In the genomic region with DNA sequence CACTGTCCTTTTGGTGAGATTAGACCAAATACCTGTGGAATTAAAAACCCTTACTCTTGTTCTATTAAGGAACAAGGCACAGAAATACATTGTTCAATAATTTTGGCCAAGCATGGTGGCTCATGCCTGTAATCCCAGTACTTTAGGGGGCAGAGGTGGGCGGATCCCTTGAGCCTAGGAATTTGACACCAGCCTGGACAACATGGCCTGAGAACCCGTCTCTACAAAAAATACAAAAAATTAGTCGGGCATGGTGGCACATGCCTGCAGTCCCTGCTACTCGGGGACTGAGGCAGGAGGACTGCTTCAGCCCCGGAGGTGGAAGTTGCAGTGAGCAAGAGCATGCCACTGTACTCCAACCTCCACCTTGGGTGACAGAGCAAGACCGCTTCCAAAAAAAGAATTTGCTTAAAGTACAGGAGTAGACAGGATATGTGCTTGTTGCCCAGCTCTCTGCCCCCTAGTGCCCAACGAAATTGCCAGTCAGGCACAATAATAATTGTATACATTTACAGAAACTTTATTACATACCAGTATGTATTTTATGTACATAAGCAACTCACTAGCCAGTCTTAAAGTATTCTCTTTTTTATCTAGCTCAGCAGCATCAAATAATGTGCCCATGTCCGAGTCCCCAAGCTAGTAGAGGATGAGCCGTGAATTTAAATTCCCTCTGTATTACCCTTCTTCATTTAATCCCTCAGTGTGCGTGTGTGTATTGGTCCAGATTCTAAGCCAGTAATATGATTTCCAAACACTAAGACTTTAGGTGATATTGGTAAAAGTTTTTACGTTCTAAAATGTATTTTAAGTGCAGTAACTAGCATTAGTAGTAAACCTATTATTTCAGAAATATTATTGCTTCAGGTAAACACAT, we compare ENCODE assay signal across 9 cellular contexts. TPM values are rescaled to one million over a fixed set of nuclear protein-coding genes. Genes with fewer than 3 reads are reported as not detected.
A peak's percentile ranks its signal among the peaks of the same experiment; 100 is the strongest.
DNase-seq lines count a peak whose midpoint lies in the region; ATAC-seq lines count a peak whose summit lies in the region.
"Had no signal": no experiment of that assay in that cellular context is flagged by ENCODE, and none has a peak within 500 bp of the region (broad histone marks: within the 10 kb centered on the region; RNA-seq: fewer than 3 reads in every experiment).

No MANE protein-coding gene starts in this region.

- H3K27me3 ChIP-seq in iPS-15b (ENCODE audit: control insufficient read depth, insufficient read depth, low read length): no peaks in the 10 kb centered on the region

- peak overlapping the region; percentile 97 for H3K4me3 ChIP-seq in iPS-15b (ENCODE audit: low read depth, low read length)

- H3K4me1 Mint-ChIP-seq in activated naive CD4-positive, alpha-beta T cell treated with anti-CD3 and anti-CD28 coated beads, Interleukin-2, amount 50 U/mL, for 24 hours: peaks cover 40% of the 10 kb centered on the region
- peaks cover 9 to 27% of the 10 kb centered on the region in 2 donors for H3K4me1 Mint-ChIP-seq in stimulated activated naive B cell treated with anti-CD40 and anti-IgM and Interleukin-4, amounts not matched to agents 10 μg/mL and 1 μg/mL and 100 μg/mL, for 72 hours

- H3K9me3 ChIP-seq in iPS-15b (ENCODE audit: control insufficient read depth, insufficient read depth, low read length): no peaks in the 10 kb centered on the region

- peaks cover 10% of the 10 kb centered on the region for H3K36me3 Mint-ChIP-seq in activated naive CD4-positive, alpha-beta T cell treated with anti-CD3 and anti-CD28 coated beads, Interleukin-2, amount 50 U/mL, for 24 hours
- H3K36me3 Mint-ChIP-seq in stimulated activated naive B cell treated with anti-CD40 and anti-IgM and Interleukin-4, amounts not matched to agents 10 μg/mL and 1 μg/mL and 100 μg/mL, for 72 hours: peaks cover 17 to 19% of the 10 kb centered on the region in 2 donors

- H3K27me3 Mint-ChIP-seq in activated naive CD4-positive, alpha-beta T cell treated with anti-CD3 and anti-CD28 coated beads, Interleukin-2, amount 50 U/mL, for 24 hours: no peaks in the 10 kb centered on the region
- no peaks in the 10 kb centered on the region for H3K27me3 Mint-ChIP-seq in stimulated activated naive B cell treated with anti-CD40 and anti-IgM and Interleukin-4, amounts not matched to agents 10 μg/mL and 1 μg/mL and 100 μg/mL, for 72 hours

- H3K4me3 Mint-ChIP-seq in activated naive CD4-positive, alpha-beta T cell treated with anti-CD3 and anti-CD28 coated beads, Interleukin-2, amount 50 U/mL, for 24 hours: peak overlapping the region; percentile 97
- peak overlapping the region; percentile 94 to 99 for H3K4me3 Mint-ChIP-seq in stimulated activated naive B cell treated with anti-CD40 and anti-IgM and Interleukin-4, amounts not matched to agents 10 μg/mL and 1 μg/mL and 100 μg/mL, for 72 hours

- H3K36me3 ChIP-seq in iPS-15b (ENCODE audit: control insufficient read depth, insufficient read depth, low read length): peaks cover 13% of the 10 kb centered on the region

- H3K4me1 ChIP-seq in iPS-15b (ENCODE audit: control insufficient read depth, insufficient read depth, low read length): no peaks in the 10 kb centered on the region

- H3K9me3 Mint-ChIP-seq in activated naive CD4-positive, alpha-beta T cell treated with anti-CD3 and anti-CD28 coated beads, Interleukin-2, amount 50 U/mL, for 24 hours: no peaks in the 10 kb centered on the region
- H3K9me3 Mint-ChIP-seq in stimulated activated naive B cell treated with anti-CD40 and anti-IgM and Interleukin-4, amounts not matched to agents 10 μg/mL and 1 μg/mL and 100 μg/mL, for 72 hours: no peaks in the 10 kb centered on the region

- in situ Hi-C loops in KBM-7 (cut with MboI; ENCODE audit: low pct_unique_long_range_greater_than_20kb, low sequenced_read_pairs): no loop called here

- DNase-seq in COLO829 (ENCODE audit: low spot score) (peak; percentile 42), KBM-7 (peak; percentile 59), NCI-H2107 treated with DMSO at 0.1 percent for 48 hours (lab: John Stamatoyannopoulos, UW; ENCODE audit: unreplicated experiment) (no peak), occipital lobe (lab: John Stamatoyannopoulos, UW) (no peak)
- no peak for DNase-seq in stimulated activated naive B cell treated with anti-CD40 and anti-IgM and Interleukin-4, amounts not matched to agents 10 μg/mL and 1 μg/mL and 100 μg/mL, for 72 hours

- ATAC-seq in stimulated activated naive B cell treated with anti-CD40 and anti-IgM and Interleukin-4, amounts not matched to agents 10 μg/mL and 1 μg/mL and 100 μg/mL, for 72 hours (replicated peaks): no peak
- ATAC-seq in HG02970 (IDR thresholded peaks at IDR 0.05; ENCODE audit: low FRiP score, unreplicated experiment): no peak

- H3K9ac ChIP-seq in iPS-15b (ENCODE audit: low read depth, low read length): peak overlapping the region; percentile 40

- peak overlapping the region; percentile 85 for H3K27ac Mint-ChIP-seq in activated naive CD4-positive, alpha-beta T cell treated with anti-CD3 and anti-CD28 coated beads, Interleukin-2, amount 50 U/mL, for 24 hours
- H3K27ac Mint-ChIP-seq in stimulated activated naive B cell treated with anti-CD40 and anti-IgM and Interleukin-4, amounts not matched to agents 10 μg/mL and 1 μg/mL and 100 μg/mL, for 72 hours: peak overlapping the region; percentile 98

RNA-seq across cellular contexts. Expression of a gene that starts 1.4 kb away (rescaled TPM):
- total RNA-seq in occipital lobe: 94.1 TPM

RNA-seq across cellular contexts. Expression of a gene that starts 23.6 kb away (rescaled TPM):
- 0.47 TPM for total RNA-seq in occipital lobe

RNA-seq across cellular contexts. Expression of a gene that starts 42.8 kb away (rescaled TPM):
- not detected for total RNA-seq in occipital lobe
- total RNA-seq: temporal lobe had no signal

Comparison
In these comparisons a context has a peak if more than half of its experiments do, and no peak if none do; other contexts are left out.
1. DNase-seq: peak in COLO829 (single experiment) and KBM-7 (single experiment); none in stimulated activated naive B cell treated with anti-CD40 and anti-IgM and Interleukin-4, amounts not matched to agents 10 μg/mL and 1 μg/mL and 100 μg/mL, for 72 hours (single experiment), NCI-H2107 treated with DMSO at 0.1 percent for 48 hours (single experiment) and occipital lobe (single experiment).